Comparison of ENCODE assay signal across 8 cellular contexts in genomic region chr12:9651265-9651729, GRCh38. TPM values are rescaled to one million over a fixed set of nuclear protein-coding genes. Genes with fewer than 3 reads are reported as not detected.
DNase-seq lines count a peak whose midpoint lies in the region; ATAC-seq and TF ChIP-seq lines count a peak whose summit lies in the region.

No MANE protein-coding gene starts in this region.

- H3K27ac Mint-ChIP-seq in activated naive CD4-positive, alpha-beta T cell treated with anti-CD3 and anti-CD28 coated beads, Interleukin-2, amount 50 U/mL, for 72 hours = peak overlapping the region; percentile 93 to 98

- H3K4me2 ChIP-seq in Karpas-422 (ENCODE audit: low read depth, low read length, poor library complexity, severe bottlenecking) = peak overlapping the region; percentile 67

- peak; percentile 18 for DNase-seq in AG20443 (ENCODE audit: low spot score)
- DNase-seq in Karpas-422 = no peak
- DNase-seq in activated naive CD4-positive, alpha-beta T cell treated with anti-CD3 and anti-CD28 coated beads, Interleukin-2, amount 50 U/mL, for 72 hours (ENCODE audit: low spot score in 2 of 2) = peak; percentile 58 to 81
- no peak for DNase-seq in right lobe of liver
- DNase-seq in vagina (ENCODE audit: extremely low spot score in 2 of 2) = no peak
- DNase-seq in SKM-1 (lab: John Stamatoyannopoulos, UW; ENCODE audit: unreplicated experiment) = no peak
- DNase-seq in SHP77 treated with DMSO at 0.1 percent for 48 hours (lab: John Stamatoyannopoulos, UW) = no peak

- H3K27ac ChIP-seq in Karpas-422 (ENCODE audit: low read length) = peak overlapping the region; percentile 80
- H3K27ac ChIP-seq in right lobe of liver = peak overlapping the region; percentile 3 to 88 (median 47)
- H3K27ac ChIP-seq in vagina = peak overlapping the region; percentile 94

- H3K4me3 ChIP-seq in Karpas-422 (ENCODE audit: low read length) = 0 out of 2 replicates have a peak overlapping the region, but pooled peaks have one; percentile 64
- H3K4me3 ChIP-seq in right lobe of liver = no peak overlapping the region
- peak overlapping the region in 1 of 2 donors; percentile 21 for H3K4me3 ChIP-seq in vagina

- H3K9me3 Mint-ChIP-seq in activated naive CD4-positive, alpha-beta T cell treated with anti-CD3 and anti-CD28 coated beads, Interleukin-2, amount 50 U/mL, for 72 hours = no peaks in the 10 kb centered on the region

- H4K20me1 ChIP-seq in Karpas-422 (ENCODE audit: insufficient read depth, low read depth, low read length) = no peaks in the 10 kb centered on the region

- no peak overlapping the region for H2AFZ ChIP-seq in Karpas-422 (ENCODE audit: low read length)

- no peaks in the 10 kb centered on the region for H3K27me3 ChIP-seq in Karpas-422 (ENCODE audit: low read length)
- no peaks in the 10 kb centered on the region for H3K27me3 ChIP-seq in right lobe of liver
- H3K27me3 ChIP-seq in vagina = no peaks in the 10 kb centered on the region

- H3K79me2 ChIP-seq in Karpas-422 (ENCODE audit: low read length) = no peaks in the 10 kb centered on the region

- no peaks in the 10 kb centered on the region for H3K9me2 ChIP-seq in Karpas-422 (replicated peaks; ENCODE audit: insufficient read depth, low read length)

- TF ChIP-seq CTCF in right lobe of liver (IDR thresholded peaks at IDR 0.05) (no peak), vagina (IDR thresholded peaks at IDR 0.05) (no peak)

- no peak for TF ChIP-seq POLR2A in right lobe of liver (IDR thresholded peaks at IDR 0.05)
- TF ChIP-seq POLR2A in vagina (IDR thresholded peaks at IDR 0.05) = no peak

- H3K9me3 ChIP-seq in Karpas-422 (ENCODE audit: low read length) (no peaks in the 10 kb centered on the region), right lobe of liver (no peaks in the 10 kb centered on the region), vagina (no peaks in the 10 kb centered on the region)

- peaks cover 65 to 77% of the 10 kb centered on the region in 2 donors for H3K36me3 Mint-ChIP-seq in activated naive CD4-positive, alpha-beta T cell treated with anti-CD3 and anti-CD28 coated beads, Interleukin-2, amount 50 U/mL, for 72 hours

- H3K36me3 ChIP-seq in Karpas-422 (ENCODE audit: insufficient read depth, low read length) (no peaks in the 10 kb centered on the region), right lobe of liver (no peaks in the 10 kb centered on the region), vagina (peaks cover 0 to 27% of the 10 kb centered on the region in 2 donors)

- H3K4me1 ChIP-seq in Karpas-422 (ENCODE audit: low read length) = peaks cover 54% of the 10 kb centered on the region
- H3K4me1 ChIP-seq in right lobe of liver = no peaks in the 10 kb centered on the region
- peaks cover 41% of the 10 kb centered on the region for H3K4me1 ChIP-seq in vagina

- peak; percentile 45 to 62 for ATAC-seq in activated naive CD4-positive, alpha-beta T cell treated with anti-CD3 and anti-CD28 coated beads, Interleukin-2, amount 50 U/mL, for 72 hours
- ATAC-seq in right lobe of liver (no peak), HG03439 (IDR thresholded peaks at IDR 0.05; ENCODE audit: unreplicated experiment) (no peak)

- intact Hi-C loops in right lobe of liver (cut with DNase I) = no loop called here
- intact Hi-C loops in vagina (cut with DNase I) = no loop called here

- 24% methylated on average over 3 of the region's 3 CpGs for WGBS in right lobe of liver (ENCODE audit: insufficient coverage, low coverage, low lambda C conversion rate, missing lambda C conversion rate)

- H3K9ac ChIP-seq in Karpas-422 (ENCODE audit: low read length) = peak overlapping the region; percentile 11; the same call in 1 of the 2 replicates

RNA-seq across cellular contexts. Expression of gene CLEC2D, which starts 18.2 kb away (rescaled TPM):
- 1.5 and 3.2 TPM in 2 replicates for total RNA-seq in Karpas-422 (2014; rRNA removed; shearing (Covaris generic); ENCODE audit: low replicate concordance)
- total RNA-seq in activated naive CD4-positive, alpha-beta T cell treated with anti-CD3 and anti-CD28 coated beads, Interleukin-2, amount 50 U/mL, for 72 hours = 100 to 1,000 TPM; 182 to 270 TPM
- 1 to 10 TPM in 5 of 6 experiments, under 1 TPM in 1; 0.62 to 4.4 (median 1.6) TPM for total RNA-seq in right lobe of liver
- total RNA-seq in vagina = 13.5 TPM

RNA-seq across cellular contexts. Expression of gene KLRB1, which starts 43.6 kb away (rescaled TPM):
- not detected in 2 replicates for total RNA-seq in Karpas-422 (2014; rRNA removed; shearing (Covaris generic); ENCODE audit: low replicate concordance)
- under 1 TPM in 1 of 2 donors, not detected in 1; 0.46 TPM for total RNA-seq in activated naive CD4-positive, alpha-beta T cell treated with anti-CD3 and anti-CD28 coated beads, Interleukin-2, amount 50 U/mL, for 72 hours
- 1 to 10 TPM in 3 of 6 experiments, under 1 TPM in 3; 0.22 to 1.9 (median 1.1) TPM for total RNA-seq in right lobe of liver
- 1.5 TPM for total RNA-seq in vagina

Comparison
In these comparisons a context has a peak if more than half of its experiments do, and no peak if none do; other contexts are left out.
1. DNase-seq: peak in AG20443 (single experiment) and activated naive CD4-positive, alpha-beta T cell treated with anti-CD3 and anti-CD28 coated beads, Interleukin-2, amount 50 U/mL, for 72 hours (2 of 2); none in Karpas-422 (single experiment), right lobe of liver (0 of 3), vagina (0 of 2), SKM-1 (single experiment) and SHP77 treated with DMSO at 0.1 percent for 48 hours (single experiment).
2. ATAC-seq: peak in activated naive CD4-positive, alpha-beta T cell treated with anti-CD3 and anti-CD28 coated beads, Interleukin-2, amount 50 U/mL, for 72 hours (2 of 2); none in right lobe of liver (0 of 4) and HG03439 (single experiment).
3. RNA of gene CLEC2D, which starts 18.2 kb away (total RNA-seq): 182 to 270 TPM in activated naive CD4-positive, alpha-beta T cell treated with anti-CD3 and anti-CD28 coated beads, Interleukin-2, amount 50 U/mL, for 72 hours; 13.5 TPM in vagina (single experiment), 1.5 to 3.2 TPM in Karpas-422 and 0.62 to 4.4 TPM in right lobe of liver; every median in the first group is over 10 times any median in the second.
4. Peak in every context shown above with its lines, with median percentiles within 50 percentile points of each other: H3K27ac ChIP-seq.